ENCODE assay signal across 14 cellular contexts in genomic region chr22:28999510-29000224, GRCh38.
DNase-seq lines count a peak whose midpoint lies in the region; ATAC-seq and TF ChIP-seq lines count a peak whose summit lies in the region.
"Had no signal": no experiment of that assay in that cellular context is flagged by ENCODE, and none has a peak within 500 bp of the region (broad histone marks: within the 10 kb centered on the region; RNA-seq: fewer than 3 reads in every experiment).

No MANE protein-coding gene starts in this region.

- H3K27me3 ChIP-seq in RWPE2 (ENCODE audit: insufficient read depth, poor library complexity, severe bottlenecking): no peaks in the 10 kb centered on the region
- no peaks in the 10 kb centered on the region for H3K27me3 ChIP-seq in iPS DF 6.9 (ENCODE audit: control insufficient read depth, insufficient read depth, low read length)
- H3K27me3 ChIP-seq in osteoblast (ENCODE audit: insufficient read depth, low read length): no peaks in the 10 kb centered on the region
- H3K27me3 ChIP-seq: SJSA1 had no signal

- CTCF ChIA-PET in OCI-LY7 (lab: Charles Lee; ENCODE audit: unreplicated experiment): no interaction called here

- H2AFZ ChIP-seq in osteoblast (ENCODE audit: low read length) (no peak overlapping the region), OCI-LY7 (ENCODE audit: low read length) (no peak overlapping the region)

- no peak for ATAC-seq in RWPE2 (ENCODE audit: low read depth)
- ATAC-seq in HG02610 (IDR thresholded peaks at IDR 0.05; ENCODE audit: unreplicated experiment): no peak
- ATAC-seq: naive thymus-derived CD4-positive, alpha-beta T cell had no signal

- intact Hi-C loops in OCI-LY7 (cut with micrococcal nuclease; ENCODE audit: unreplicated experiment): no loop called here

- H3K4me2 ChIP-seq in osteoblast (ENCODE audit: insufficient read depth, low read length) (peak overlapping the region; percentile 7), OCI-LY7 (ENCODE audit: low read length) (no peak overlapping the region)

- TF ChIP-seq CTCF in RWPE2 (IDR thresholded peaks at IDR 0.05; ENCODE audit: poor library complexity, severe bottlenecking) (no peak), osteoblast (IDR thresholded peaks at IDR 0.05; ENCODE audit: extremely low read depth, low read depth, low read length) (no peak), OCI-LY7 (conservative IDR thresholded peaks at IDR 0.05; ENCODE audit: low read length) (no peak)

- H3K4me1 ChIP-seq in RWPE2 (ENCODE audit: insufficient read depth, poor library complexity, severe bottlenecking) (peaks cover 8% of the 10 kb centered on the region), iPS DF 6.9 (ENCODE audit: control insufficient read depth, insufficient read depth, low read length) (peaks cover 8% of the 10 kb centered on the region; the same call in 1 of the 2 replicates), osteoblast (ENCODE audit: insufficient read depth, low read length) (peaks cover 10% of the 10 kb centered on the region), OCI-LY7 (ENCODE audit: insufficient read depth, low read length, poor library complexity, severe bottlenecking) (no peaks in the 10 kb centered on the region)

- H3K9me3 ChIP-seq in RWPE2 (ENCODE audit: severe bottlenecking): no peaks in the 10 kb centered on the region
- H3K9me3 ChIP-seq in iPS DF 6.9 (ENCODE audit: control insufficient read depth, insufficient read depth, low read length): no peaks in the 10 kb centered on the region
- H3K9me3 ChIP-seq in osteoblast (ENCODE audit: low read depth, low read length): no peaks in the 10 kb centered on the region
- H3K9me3 ChIP-seq in OCI-LY7 (ENCODE audit: low read length): no peaks in the 10 kb centered on the region
- H3K9me3 ChIP-seq: SJSA1 had no signal

- H4K20me1 ChIP-seq in osteoblast (ENCODE audit: insufficient read depth, low read length): no peaks in the 10 kb centered on the region
- H4K20me1 ChIP-seq in OCI-LY7 (ENCODE audit: insufficient read depth, low read length): no peaks in the 10 kb centered on the region

- no CpG with 5 or more reads among the region's 7 CpGs for WGBS in iPS DF 6.9 (ENCODE audit: insufficient coverage, insufficient read length)

- H3K27ac ChIP-seq in RWPE2 (ENCODE audit: poor library complexity, severe bottlenecking): peak overlapping the region; percentile 20
- H3K27ac ChIP-seq in iPS DF 6.9 (ENCODE audit: low read length): peak overlapping the region; percentile 49
- H3K27ac ChIP-seq in osteoblast (ENCODE audit: low read depth, low read length): no peak overlapping the region
- no peak overlapping the region for H3K27ac ChIP-seq in OCI-LY7 (ENCODE audit: low read depth, low read length, poor library complexity, severe bottlenecking)
- H3K27ac ChIP-seq: epithelial cell of prostate, SJSA1 had no signal

- H3K36me3 ChIP-seq in RWPE2 (ENCODE audit: low read depth) (no peaks in the 10 kb centered on the region), iPS DF 6.9 (ENCODE audit: control insufficient read depth, insufficient read depth, low read length) (no peaks in the 10 kb centered on the region), osteoblast (ENCODE audit: insufficient read depth, low read length) (no peaks in the 10 kb centered on the region), OCI-LY7 (ENCODE audit: insufficient read depth, low read length) (no peaks in the 10 kb centered on the region)
- H3K36me3 ChIP-seq: SJSA1 had no signal

- peak; percentile 36 for DNase-seq in GM03348 (ENCODE audit: low spot score)
- DNase-seq in RWPE2 (ENCODE audit: low spot score): no peak
- DNase-seq in iPS DF 6.9 (ENCODE audit: low read depth, low spot score): no peak
- DNase-seq in osteoblast (ENCODE audit: insufficient read length, low spot score, missing footprints): no peak
- DNase-seq in OCI-LY7 (ENCODE audit: low spot score): no peak
- DNase-seq in amniotic stem cell (lab: John Stamatoyannopoulos, UW): no peak
- no peak for DNase-seq in hippocampal formation (lab: John Stamatoyannopoulos, UW)
- DNase-seq: H7; naive thymus-derived CD4-positive, alpha-beta T cell; NCI-H1694; NCI-H510A had no signal

- POLR2A ChIA-PET in OCI-LY7 (lab: Charles Lee): interaction anchor here (0.6 kb wide), 1 partner anchor 367 kb away, joined by 3 read pairs; no protein-coding TSS in a partner anchor

- no peaks in the 10 kb centered on the region for H3K9me2 ChIP-seq in OCI-LY7 (ENCODE audit: insufficient read depth, low read length)

- H3K4me3 ChIP-seq in RWPE2 (ENCODE audit: severe bottlenecking) (no peak overlapping the region), iPS DF 6.9 (ENCODE audit: low read length) (no peak overlapping the region), osteoblast (ENCODE audit: insufficient read depth, low read length) (no peak overlapping the region), OCI-LY7 (ENCODE audit: low read depth, low read length, poor library complexity, severe bottlenecking) (no peak overlapping the region)
- H3K4me3 ChIP-seq: SJSA1 had no signal

- no TSS peak for BruUV-seq in OCI-LY7 (replicated peaks; lab: Mats Ljungman, UMichigan)

- H3K79me2 ChIP-seq in osteoblast (ENCODE audit: insufficient read depth, low read length) (no peaks in the 10 kb centered on the region), OCI-LY7 (ENCODE audit: insufficient read depth, low read depth, low read length) (no peaks in the 10 kb centered on the region)

Comparison
In these comparisons a context has a peak if more than half of its experiments do, and no peak if none do; other contexts are left out.
1. H3K27ac ChIP-seq: peak in RWPE2 (single experiment) and iPS DF 6.9 (single experiment); none in osteoblast (single experiment) and OCI-LY7 (single experiment).